30 cellular contexts compared by ENCODE assay signal in the genomic region with DNA sequence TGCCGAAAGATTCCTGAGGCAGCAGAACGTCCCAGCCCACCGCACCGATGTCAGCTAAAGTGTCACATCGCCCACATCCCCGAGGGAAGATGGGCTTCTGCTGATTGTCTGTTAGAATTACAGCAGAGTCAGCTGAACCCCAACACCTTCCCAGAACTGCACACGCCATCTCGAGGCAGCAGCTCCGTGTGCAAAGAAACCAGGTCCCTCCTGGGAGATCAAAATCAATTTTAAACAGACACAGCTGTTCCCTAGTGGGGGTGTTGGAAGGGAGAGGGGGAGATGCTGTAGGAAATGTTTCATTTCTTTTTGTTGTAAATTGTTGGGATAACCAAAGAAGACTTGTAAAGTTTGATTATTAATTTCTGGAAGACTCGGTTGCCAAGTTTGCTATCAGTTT.
"Had no signal": no experiment of that assay in that cellular context is flagged by ENCODE, and none has a peak within 500 bp of the region (broad histone marks: within the 10 kb centered on the region; RNA-seq: fewer than 3 reads in every experiment).

No MANE protein-coding gene starts in this region.

- H3K4me3 Mint-ChIP-seq: activated CD4-positive, alpha-beta memory T cell treated with anti-CD3 and anti-CD28 coated beads for 36 hours; activated CD4-positive, alpha-beta T cell treated with anti-CD3 and anti-CD28 coated beads for 36 hours; activated CD4-positive, alpha-beta T cell treated with anti-CD3 and anti-CD28 coated beads, Interleukin-2, amount 10 ng/mL, durations not matched to agents 24 days and 14 days; activated CD8-positive, alpha-beta memory T cell treated with anti-CD3 and anti-CD28 coated beads, Interleukin-2, amount 10 ng/mL, durations not matched to agents 7 days and 5 days; activated CD8-positive, alpha-beta T cell treated with anti-CD3 and anti-CD28 coated beads, Interleukin-2, amount 10 ng/mL, durations not matched to agents 7 days and 5 days; activated naive CD4-positive, alpha-beta T cell treated with anti-CD3 and anti-CD28 coated beads, Interleukin-2, amount 10 ng/mL, durations not matched to agents 7 days and 5 days; activated naive CD8-positive, alpha-beta T cell treated with anti-CD3 and anti-CD28 coated beads, Interleukin-2, amount 10 ng/mL, durations not matched to agents 7 days and 5 days; activated T-helper 1 cell treated with anti-CD3 and anti-CD28 coated beads, Interleukin-12 subunit alpha, Interleukin-12 subunit beta, Interleukin-2, Interleukin-4 antibody, amounts not matched to agents 30 ng/mL and 10 ng/mL and 1 ng/mL, durations not matched to agents 14 hours and 24 hours and 36 hours had no signal

- H3K27me3 Mint-ChIP-seq: activated CD4-positive, alpha-beta T cell treated with anti-CD3 and anti-CD28 coated beads, Interleukin-2, amount 10 ng/mL, durations not matched to agents 24 days and 14 days; activated CD8-positive, alpha-beta memory T cell treated with anti-CD3 and anti-CD28 coated beads, Interleukin-2, amount 10 ng/mL, durations not matched to agents 7 days and 5 days; activated naive CD4-positive, alpha-beta T cell treated with anti-CD3 and anti-CD28 coated beads, Interleukin-2, amount 10 ng/mL, durations not matched to agents 7 days and 5 days; activated naive CD8-positive, alpha-beta T cell treated with anti-CD3 and anti-CD28 coated beads, Interleukin-2, amount 10 ng/mL, durations not matched to agents 7 days and 5 days; brain had no signal

- H3K36me3 ChIP-seq: ascending aorta, breast epithelium, cardiac muscle cell, colonic mucosa, heart left ventricle had no signal

- H3K4me3 ChIP-seq: ascending aorta, breast epithelium, cardiac muscle cell, colonic mucosa, heart left ventricle had no signal

- H3K36me3 Mint-ChIP-seq: activated CD4-positive, alpha-beta memory T cell treated with anti-CD3 and anti-CD28 coated beads for 36 hours; activated CD8-positive, alpha-beta memory T cell treated with anti-CD3 and anti-CD28 coated beads, Interleukin-2, amount 10 ng/mL, durations not matched to agents 7 days and 5 days; activated naive CD4-positive, alpha-beta T cell treated with anti-CD3 and anti-CD28 coated beads, Interleukin-2, amount 10 ng/mL, durations not matched to agents 7 days and 5 days; activated naive CD8-positive, alpha-beta T cell treated with anti-CD3 and anti-CD28 coated beads, Interleukin-2, amount 10 ng/mL, durations not matched to agents 7 days and 5 days; brain had no signal

- H3K27ac Mint-ChIP-seq: activated CD4-positive, alpha-beta memory T cell treated with anti-CD3 and anti-CD28 coated beads for 36 hours; activated CD4-positive, alpha-beta T cell treated with anti-CD3 and anti-CD28 coated beads for 36 hours; activated CD4-positive, alpha-beta T cell treated with anti-CD3 and anti-CD28 coated beads, Interleukin-2, amount 10 ng/mL, durations not matched to agents 24 days and 14 days; activated CD8-positive, alpha-beta memory T cell treated with anti-CD3 and anti-CD28 coated beads, Interleukin-2, amount 10 ng/mL, durations not matched to agents 7 days and 5 days; activated CD8-positive, alpha-beta T cell treated with anti-CD3 and anti-CD28 coated beads, Interleukin-2, amount 10 ng/mL, durations not matched to agents 7 days and 5 days; activated naive CD4-positive, alpha-beta T cell treated with anti-CD3 and anti-CD28 coated beads, Interleukin-2, amount 10 ng/mL, durations not matched to agents 7 days and 5 days; activated naive CD4-positive, alpha-beta T cell treated with anti-CD3 and anti-CD28 coated beads, Interleukin-2, amount 50 U/mL, for 72 hours; activated naive CD8-positive, alpha-beta T cell treated with anti-CD3 and anti-CD28 coated beads, Interleukin-2, amount 10 ng/mL, durations not matched to agents 7 days and 5 days; activated T-helper 1 cell treated with anti-CD3 and anti-CD28 coated beads, Interleukin-12 subunit alpha, Interleukin-12 subunit beta, Interleukin-2, Interleukin-4 antibody, amounts not matched to agents 30 ng/mL and 10 ng/mL and 1 ng/mL, durations not matched to agents 14 hours and 24 hours and 36 hours; activated T-helper 2 cell treated with anti-CD3 and anti-CD28 coated beads, Interferon-gamma antibody, Interleukin-2, Interleukin-4, amounts not matched to agents 10 μg/mL and 5 μg/mL and 100 μg/mL, durations not matched to agents 14 hours and 24 hours and 36 hours had no signal

- DNase-seq: activated CD4-positive, alpha-beta memory T cell treated with anti-CD3 and anti-CD28 coated beads for 36 hours; activated CD4-positive, alpha-beta T cell treated with anti-CD3 and anti-CD28 coated beads for 36 hours; activated CD4-positive, alpha-beta T cell treated with anti-CD3 and anti-CD28 coated beads, Interleukin-2, amount 10 ng/mL, durations not matched to agents 24 days and 14 days; activated CD4-positive, CD25-positive, alpha-beta regulatory T cell; activated CD4-positive, CD25-positive, alpha-beta regulatory T cell treated with anti-CD3 and anti-CD28 coated beads, Interleukin-2, amount 50 U/mL, for 72 hours; activated CD8-positive, alpha-beta memory T cell treated with anti-CD3 and anti-CD28 coated beads, Interleukin-2, amount 10 ng/mL, durations not matched to agents 7 days and 5 days; activated CD8-positive, alpha-beta memory T cell treated with anti-CD3 and anti-CD28 coated beads, Interleukin-2, amount 50 U/mL, for 4 hours; activated CD8-positive, alpha-beta T cell treated with anti-CD3 and anti-CD28 coated beads, Interleukin-2, amount 10 ng/mL, durations not matched to agents 7 days and 5 days; activated effector memory CD4-positive, alpha-beta T cell treated with anti-CD3 and anti-CD28 coated beads, Interleukin-2, amount 50 U/mL, for 16 hours; activated naive CD4-positive, alpha-beta T cell treated with anti-CD3 and anti-CD28 coated beads, Interleukin-2, amount 10 ng/mL, durations not matched to agents 7 days and 5 days; activated naive CD8-positive, alpha-beta T cell treated with anti-CD3 and anti-CD28 coated beads, Interleukin-2, amount 10 ng/mL, durations not matched to agents 7 days and 5 days; activated T-cell treated with anti-CD3 and anti-CD28 coated beads, Interleukin-2, amount 50 U/mL, for 1 hour; activated T-cell treated with anti-CD3 and anti-CD28 coated beads, Interleukin-2, amount 50 U/mL, for 48 hours; central memory CD4-positive, alpha-beta T cell; cerebellar nuclear complex; colonic mucosa; effector CD8-positive, alpha-beta T cell; foreskin fibroblast; heart left ventricle; T-helper 2 cell had no signal

- FAIRE-seq: endometrium, frontal cortex had no signal

- H3K4me1 ChIP-seq: ascending aorta, breast epithelium, colonic mucosa, heart left ventricle had no signal

- ATAC-seq: activated CD4-positive, alpha-beta T cell treated with anti-CD3 and anti-CD28 coated beads for 36 hours; activated CD8-positive, alpha-beta memory T cell treated with anti-CD3 and anti-CD28 coated beads, Interleukin-2, amount 10 ng/mL, durations not matched to agents 7 days and 5 days; activated CD8-positive, alpha-beta T cell treated with anti-CD3 and anti-CD28 coated beads, Interleukin-2, amount 10 ng/mL, durations not matched to agents 7 days and 5 days; activated naive CD4-positive, alpha-beta T cell treated with anti-CD3 and anti-CD28 coated beads, Interleukin-2, amount 50 U/mL, for 72 hours; esophagus mucosa; heart left ventricle had no signal

- H3K27me3 ChIP-seq: ascending aorta, breast epithelium, cardiac muscle cell, colonic mucosa had no signal

- H3K4me1 Mint-ChIP-seq: activated CD4-positive, alpha-beta T cell treated with anti-CD3 and anti-CD28 coated beads for 36 hours; activated CD4-positive, alpha-beta T cell treated with anti-CD3 and anti-CD28 coated beads, Interleukin-2, amount 10 ng/mL, durations not matched to agents 24 days and 14 days; activated CD8-positive, alpha-beta memory T cell treated with anti-CD3 and anti-CD28 coated beads, Interleukin-2, amount 10 ng/mL, durations not matched to agents 7 days and 5 days; activated naive CD4-positive, alpha-beta T cell treated with anti-CD3 and anti-CD28 coated beads, Interleukin-2, amount 10 ng/mL, durations not matched to agents 7 days and 5 days; activated naive CD8-positive, alpha-beta T cell treated with anti-CD3 and anti-CD28 coated beads, Interleukin-2, amount 10 ng/mL, durations not matched to agents 7 days and 5 days had no signal

- H3K9me3 ChIP-seq: ascending aorta, colonic mucosa had no signal

- H3K27ac ChIP-seq: ascending aorta, breast epithelium, cardiac muscle cell, colonic mucosa, heart left ventricle had no signal
